In the genomic region with DNA sequence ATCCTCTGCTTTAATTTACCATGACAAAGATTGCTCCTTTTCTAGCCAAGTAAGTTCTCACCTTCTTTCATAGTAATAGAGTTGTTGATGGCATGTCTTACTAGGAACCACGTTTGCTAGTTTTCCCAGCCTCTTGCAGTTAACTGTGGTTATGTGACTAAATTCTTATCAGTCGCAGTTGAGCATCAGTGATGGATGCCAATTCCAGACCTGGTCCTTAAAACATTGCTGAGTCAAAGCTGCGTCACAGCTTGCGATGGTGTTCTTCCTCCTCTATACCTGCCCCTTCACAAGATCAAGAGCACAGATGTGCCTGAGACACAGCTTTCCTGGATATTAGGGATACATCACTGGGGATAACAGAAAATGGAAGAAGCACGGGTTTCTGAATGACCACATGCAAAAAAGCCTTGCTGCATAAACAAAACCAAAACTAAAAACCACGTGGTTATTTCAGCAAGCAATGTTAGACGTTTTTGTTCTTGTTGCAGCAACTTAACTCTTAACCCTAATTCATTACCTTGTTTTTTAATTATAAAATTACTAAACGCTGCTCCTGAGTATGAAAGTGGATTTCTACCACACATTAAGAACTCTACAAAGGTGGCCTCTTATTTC, we compare ENCODE assay signal across 18 cellular contexts.
DNase-seq lines count a peak whose midpoint lies in the region; ATAC-seq, FAIRE-seq and TF ChIP-seq lines count a peak whose summit lies in the region.
"Had no signal": no experiment of that assay in that cellular context is flagged by ENCODE, and none has a peak within 500 bp of the region (broad histone marks: within the 10 kb centered on the region; RNA-seq: fewer than 3 reads in every experiment).

No MANE protein-coding gene starts in this region.

- CTCF ChIA-PET in GM12878 (lab: Yijun Ruan, JAX): interaction anchor here (2.3 kb wide), 1 partner anchor 15 kb away, joined by 7 read pairs; no protein-coding TSS in a partner anchor

- no peak for TF ChIP-seq CTCF in GM12878 (IDR thresholded peaks at IDR 0.05 in 2 of 3, conservative IDR thresholded peaks at IDR 0.05 in 1 of 3; ENCODE audit: control insufficient read depth in 2 of 3, extremely low read depth in 1 of 3, insufficient read depth in 1 of 3, low read depth in 3 of 3, low read length in 3 of 3)

- no peak for DNase-seq in activated T-cell treated with anti-CD3 and anti-CD28 coated beads, Interleukin-2, amount 50 U/mL, for 72 hours
- DNase-seq in activated T-cell treated with anti-CD3 and anti-CD28 coated beads, Interleukin-2, amount 50 U/mL, for 1 hour: no peak
- DNase-seq in NCI-H524 (lab: John Stamatoyannopoulos, UW) (peak; percentile 38 to 73), GM12878 (ENCODE audit: low read depth, low spot score) (no peak), caudate nucleus (lab: John Stamatoyannopoulos, UW) (no peak)
- no peak for DNase-seq in stimulated activated naive CD8-positive, alpha-beta T cell treated with anti-CD3 and anti-CD28 coated beads, Interleukin-15, amount 100 ng/mL, for 72 hours
- DNase-seq: DMS53, GM23248, Kasumi-1, mucosa of descending colon, NCI-H187 treated with DMSO at 0.1 percent for 48 hours, psoas muscle, upper lobe of right lung had no signal

- no peak for TF ChIP-seq EP300 in GM12878 (IDR thresholded peaks at IDR 0.05; ENCODE audit: borderline replicate concordance in 1 of 2, control insufficient read depth in 1 of 2, low read depth in 2 of 2, low read length in 2 of 2)

- RAD21 ChIA-PET in GM12878 (lab: Charles Lee; ENCODE audit: unreplicated experiment): no interaction called here

- no peaks in the 10 kb centered on the region for H3K4me1 ChIP-seq in GM12878 (ENCODE audit: control insufficient read depth, insufficient read depth, low read length)
- H3K4me1 ChIP-seq: gastroesophageal sphincter, psoas muscle, upper lobe of right lung had no signal

- in situ Hi-C loops in GM12878 (cut with MboI): no loop called here

- intact Hi-C loops in GM12878 (cut with micrococcal nuclease; ENCODE audit: unreplicated experiment): no loop called here

- peaks cover 0 to 1% of the 10 kb centered on the region in 2 donors for H3K36me3 Mint-ChIP-seq in activated T-cell treated with anti-CD3 and anti-CD28 coated beads, Interleukin-2, amount 50 U/mL, for 72 hours (ENCODE audit: insufficient read depth in 2 of 2)

- no peaks in the 10 kb centered on the region for H4K20me1 ChIP-seq in GM12878 (ENCODE audit: control insufficient read depth, insufficient read depth)

- no peak overlapping the region for H3K4me3 ChIP-seq in GM12878
- H3K4me3 ChIP-seq: gastroesophageal sphincter, GM23248, mucosa of descending colon, psoas muscle, upper lobe of right lung had no signal

- no peak overlapping the region for H3K9ac ChIP-seq in GM12878 (ENCODE audit: control insufficient read depth, insufficient read depth, low read length)
- H3K9ac ChIP-seq: GM23248 had no signal

- no peak for TF ChIP-seq RAD21 in GM12878 (IDR thresholded peaks at IDR 0.05; ENCODE audit: insufficient read depth, low read depth, low read length)

- no peaks in the 10 kb centered on the region for H3K9me3 ChIP-seq in GM12878 (replicated peaks; ENCODE audit: control insufficient read depth, insufficient read depth, low read length)
- H3K9me3 ChIP-seq: gastroesophageal sphincter, mucosa of descending colon, psoas muscle, upper lobe of right lung had no signal

- no peaks in the 10 kb centered on the region; a peak in 1 of 4 replicates for H3K27me3 ChIP-seq in GM12878 (replicated peaks in 1 of 2; ENCODE audit: control insufficient read depth in 2 of 2, insufficient read depth in 2 of 2, low read length in 1 of 2)
- H3K27me3 ChIP-seq: gastroesophageal sphincter, upper lobe of right lung had no signal

- peak overlapping the region; percentile 41; the same call in 1 of the 2 replicates for H3K4me2 ChIP-seq in GM12878 (ENCODE audit: control insufficient read depth, insufficient read depth)

- TF ChIP-seq POLR2A in GM12878 (IDR thresholded peaks at IDR 0.05; ENCODE audit: low read depth, low read length): no peak

- H3K27ac Mint-ChIP-seq in activated T-cell treated with anti-CD3 and anti-CD28 coated beads, Interleukin-2, amount 50 U/mL, for 72 hours: no peak overlapping the region
- H3K27ac Mint-ChIP-seq in stimulated activated naive CD8-positive, alpha-beta T cell treated with anti-CD3 and anti-CD28 coated beads, Interleukin-15, amount 100 ng/mL, for 72 hours: no peak overlapping the region
- H3K27ac Mint-ChIP-seq: activated T-helper 17 cell treated with anti-CD3 and anti-CD28 coated beads, Interleukin-2, amount 50 U/mL, for 72 hours had no signal

- H3K4me1 Mint-ChIP-seq in activated T-cell treated with anti-CD3 and anti-CD28 coated beads, Interleukin-2, amount 50 U/mL, for 72 hours (ENCODE audit: low read depth): no peaks in the 10 kb centered on the region
- no peaks in the 10 kb centered on the region for H3K4me1 Mint-ChIP-seq in stimulated activated naive CD8-positive, alpha-beta T cell treated with anti-CD3 and anti-CD28 coated beads, Interleukin-15, amount 100 ng/mL, for 72 hours
- H3K4me1 Mint-ChIP-seq: activated T-helper 17 cell treated with anti-CD3 and anti-CD28 coated beads, Interleukin-2, amount 50 U/mL, for 72 hours had no signal

- H3K9me3 Mint-ChIP-seq in activated T-cell treated with anti-CD3 and anti-CD28 coated beads, Interleukin-2, amount 50 U/mL, for 72 hours: peaks cover 2 to 3% of the 10 kb centered on the region in 2 donors
- H3K9me3 Mint-ChIP-seq in stimulated activated naive CD8-positive, alpha-beta T cell treated with anti-CD3 and anti-CD28 coated beads, Interleukin-15, amount 100 ng/mL, for 72 hours: peaks cover 0 to 6% of the 10 kb centered on the region in 2 donors

- SMC1A ChIA-PET in GM12878 (lab: Charles Lee; ENCODE audit: uncharacterized antibody, unreplicated experiment): no interaction called here

- no peaks in the 10 kb centered on the region for H3K36me3 ChIP-seq in GM12878 (ENCODE audit: control insufficient read depth in 2 of 2, insufficient read depth in 2 of 2, low read length in 1 of 2)
- H3K36me3 ChIP-seq: gastroesophageal sphincter, upper lobe of right lung had no signal

- 5% methylated on average over 8 of the region's 8 CpGs for WGBS in GM12878 (ENCODE audit: insufficient coverage, insufficient replicate concordance, low lambda C conversion rate, missing lambda C conversion rate)

- POLR2A ChIA-PET in GM12878 (lab: Charles Lee): no interaction called here

- no peak for FAIRE-seq in GM12878 (lab: Jason Lieb, UNC)
- FAIRE-seq: keratinocyte had no signal

- H3K79me2 ChIP-seq in GM12878 (ENCODE audit: control insufficient read depth, insufficient read depth, low read length): no peaks in the 10 kb centered on the region

- no peak for ATAC-seq in activated T-cell treated with anti-CD3 and anti-CD28 coated beads, Interleukin-2, amount 50 U/mL, for 72 hours (replicated peaks in 1 of 2)
- ATAC-seq in GM12878 (no peak), GM19351 (IDR thresholded peaks at IDR 0.05; ENCODE audit: unreplicated experiment) (no peak), GM19324 (IDR thresholded peaks at IDR 0.05; ENCODE audit: low FRiP score, unreplicated experiment) (no peak)
- ATAC-seq in stimulated activated naive CD8-positive, alpha-beta T cell treated with anti-CD3 and anti-CD28 coated beads, Interleukin-15, amount 100 ng/mL, for 72 hours: no peak
- ATAC-seq: activated T-helper 17 cell treated with anti-CD3 and anti-CD28 coated beads, Interleukin-2, amount 50 U/mL, for 72 hours; gastroesophageal sphincter; mucosa of descending colon; psoas muscle; upper lobe of right lung had no signal

- no peaks in the 10 kb centered on the region for H3K27me3 Mint-ChIP-seq in activated T-cell treated with anti-CD3 and anti-CD28 coated beads, Interleukin-2, amount 50 U/mL, for 72 hours (ENCODE audit: low read depth)
- H3K27me3 Mint-ChIP-seq in stimulated activated naive CD8-positive, alpha-beta T cell treated with anti-CD3 and anti-CD28 coated beads, Interleukin-15, amount 100 ng/mL, for 72 hours: no peaks in the 10 kb centered on the region
- H3K27me3 Mint-ChIP-seq: activated T-helper 17 cell treated with anti-CD3 and anti-CD28 coated beads, Interleukin-2, amount 50 U/mL, for 72 hours had no signal

- H3K27ac ChIP-seq in GM12878 (ENCODE audit: control insufficient read depth, insufficient read depth) (no peak overlapping the region), caudate nucleus (ENCODE audit: low read depth, low read length) (no peak overlapping the region)
- H3K27ac ChIP-seq: gastroesophageal sphincter, GM23248, psoas muscle, upper lobe of right lung had no signal

- H2AFZ ChIP-seq in GM12878 (ENCODE audit: control insufficient read depth, low read depth, low read length): peak overlapping the region; percentile 62
- H2AFZ ChIP-seq: GM23248 had no signal

- peak overlapping the region; percentile 40 to 52 for H3K4me3 Mint-ChIP-seq in activated T-cell treated with anti-CD3 and anti-CD28 coated beads, Interleukin-2, amount 50 U/mL, for 72 hours
- H3K4me3 Mint-ChIP-seq in stimulated activated naive CD8-positive, alpha-beta T cell treated with anti-CD3 and anti-CD28 coated beads, Interleukin-15, amount 100 ng/mL, for 72 hours: peak overlapping the region; percentile 61 to 66
- H3K4me3 Mint-ChIP-seq: activated T-helper 17 cell treated with anti-CD3 and anti-CD28 coated beads, Interleukin-2, amount 50 U/mL, for 72 hours had no signal

- BruUV-seq in GM12878 (replicated peaks; lab: Mats Ljungman, UMichigan): no TSS peak

TF ChIP-seq in GM12878, 131 proteins besides CTCF, POLR2A, EP300 and RAD21:
- TF ChIP-seq, protein P1, sequence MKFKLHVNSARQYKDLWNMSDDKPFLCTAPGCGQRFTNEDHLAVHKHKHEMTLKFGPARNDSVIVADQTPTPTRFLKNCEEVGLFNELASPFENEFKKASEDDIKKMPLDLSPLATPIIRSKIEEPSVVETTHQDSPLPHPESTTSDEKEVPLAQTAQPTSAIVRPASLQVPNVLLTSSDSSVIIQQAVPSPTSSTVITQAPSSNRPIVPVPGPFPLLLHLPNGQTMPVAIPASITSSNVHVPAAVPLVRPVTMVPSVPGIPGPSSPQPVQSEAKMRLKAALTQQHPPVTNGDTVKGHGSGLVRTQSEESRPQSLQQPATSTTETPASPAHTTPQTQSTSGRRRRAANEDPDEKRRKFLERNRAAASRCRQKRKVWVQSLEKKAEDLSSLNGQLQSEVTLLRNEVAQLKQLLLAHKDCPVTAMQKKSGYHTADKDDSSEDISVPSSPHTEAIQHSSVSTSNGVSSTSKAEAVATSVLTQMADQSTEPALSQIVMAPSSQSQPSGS (IDR thresholded peaks at IDR 0.05; ENCODE audit: low read length): no peak
- peak in 1 of 2 experiments; percentile 29; a peak in 1 of 4 replicates for TF ChIP-seq BHLHE40 (IDR thresholded peaks at IDR 0.05; ENCODE audit: borderline replicate concordance in 1 of 2, low read depth in 2 of 2, low read length in 1 of 2)

Comparison
In these comparisons a context has a peak if more than half of its experiments do, and no peak if none do; other contexts are left out.
1. DNase-seq: peak in NCI-H524 (2 of 2); none in activated T-cell treated with anti-CD3 and anti-CD28 coated beads, Interleukin-2, amount 50 U/mL, for 72 hours (0 of 2), activated T-cell treated with anti-CD3 and anti-CD28 coated beads, Interleukin-2, amount 50 U/mL, for 1 hour (single experiment), GM12878 (single experiment), stimulated activated naive CD8-positive, alpha-beta T cell treated with anti-CD3 and anti-CD28 coated beads, Interleukin-15, amount 100 ng/mL, for 72 hours (0 of 2) and caudate nucleus (0 of 61).